ENCODE assay signal across 1 cellular context in genomic region chr11:83583953-83584352, GRCh38.
TF ChIP-seq lines count a peak whose summit lies in the region.

No MANE protein-coding gene starts in this region.

TF ChIP-seq in GM23338, 12 proteins besides CTCF, POLR2A, EP300 and RAD21 (continued from another document):
- TF ChIP-seq ETS1 (IDR thresholded peaks at IDR 0.05) (no peak), REST (IDR thresholded peaks at IDR 0.05; ENCODE audit: unreplicated experiment) (no peak), ZNF462 (CRISPR knock-in tag; IDR thresholded peaks at IDR 0.05) (no peak), ZNF114 (CRISPR knock-in tag; IDR thresholded peaks at IDR 0.05) (no peak), JUNB (IDR thresholded peaks at IDR 0.05; ENCODE audit: unreplicated experiment) (no peak)
